In the genomic region with DNA sequence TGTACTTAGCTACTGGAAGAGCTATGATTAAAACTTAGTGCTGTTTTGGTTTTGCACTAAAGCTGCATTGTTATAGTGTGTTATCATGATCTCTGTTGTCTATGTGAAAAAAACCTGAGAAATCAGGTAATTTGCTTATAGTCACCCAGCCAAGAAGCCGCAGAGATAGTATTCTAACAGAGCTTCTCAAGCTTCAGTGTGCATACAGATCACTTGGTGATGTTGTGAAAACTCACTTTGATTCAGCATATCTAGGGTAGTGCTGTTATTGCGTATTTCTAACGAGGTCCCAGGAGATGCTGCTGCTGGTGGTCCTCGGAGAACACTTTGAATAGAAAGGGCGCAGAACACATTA, we compare ENCODE assay signal across 8 cellular contexts.
A peak's percentile ranks its signal among the peaks of the same experiment; 100 is the strongest.
DNase-seq lines count a peak whose midpoint lies in the region; ATAC-seq and TF ChIP-seq lines count a peak whose summit lies in the region.

No MANE protein-coding gene starts in this region.

- no peak overlapping the region for H2BK5ac ChIP-seq in IMR-90 (ENCODE audit: low read depth, low read length, poor library complexity, severe bottlenecking)

- no peak overlapping the region for H4K91ac ChIP-seq in IMR-90 (ENCODE audit: insufficient read depth, low read depth, low read length)

- no peak overlapping the region for H2BK15ac ChIP-seq in IMR-90 (ENCODE audit: low read depth, low read length)

- peak overlapping the region; percentile 70 for H3K4me3 Mint-ChIP-seq in memory B cell

- H3K27ac Mint-ChIP-seq in memory B cell, result peak overlapping the region; percentile 79

- no peak overlapping the region for H2BK120ac ChIP-seq in IMR-90 (ENCODE audit: low read depth, low read length)

- WGBS in IMR-90 (ENCODE audit: extremely low coverage in 2 of 2, insufficient read length in 1 of 2), 2 experiments, result 82% methylated on average over 3 of the region's 5 CpGs; no CpG with 5 or more reads in 1 of the 2 experiments

- H3K36me3 Mint-ChIP-seq in memory B cell, result no peaks in the 10 kb centered on the region

- H3K4me1 ChIP-seq in IMR-90 (ENCODE audit: control insufficient read depth, insufficient read depth, low read length), result peaks cover 7% of the 10 kb centered on the region; the same call in 1 of the 2 replicates

- H3K9me1 ChIP-seq in IMR-90 (ENCODE audit: insufficient read depth, low read length), result no peaks in the 10 kb centered on the region

- H3K23ac ChIP-seq in IMR-90 (ENCODE audit: low read depth, low read length), result no peak overlapping the region

- peaks cover 5% of the 10 kb centered on the region for H3K27me3 ChIP-seq in IMR-90 (ENCODE audit: control insufficient read depth, insufficient read depth, low read length)

- POLR2A ChIA-PET in IMR-90 (lab: Charles Lee; ENCODE audit: unreplicated experiment), result no interaction called here

- H3K18ac ChIP-seq in IMR-90 (ENCODE audit: low read depth, low read length), result no peak overlapping the region

- H2AK9ac ChIP-seq in IMR-90 (replicated peaks; ENCODE audit: low read depth, low read length, poor library complexity), result no peak overlapping the region

- no peaks in the 10 kb centered on the region for H3K27me3 Mint-ChIP-seq in memory B cell

- no peak overlapping the region for H3K9ac ChIP-seq in IMR-90 (ENCODE audit: low read depth, low read length)

- TF ChIP-seq CTCF in GM12864 (IDR thresholded peaks at IDR 0.05; ENCODE audit: low read depth, low read length, missing control alignments) (no peak), IMR-90 (conservative IDR thresholded peaks at IDR 0.05; ENCODE audit: low read depth, low read length) (no peak)

- H3K4me2 ChIP-seq in IMR-90 (ENCODE audit: low read depth, low read length), result no peak overlapping the region

- no peak overlapping the region for H3K56ac ChIP-seq in IMR-90 (ENCODE audit: extremely low read depth, insufficient read depth, low read length)

- in situ Hi-C loops in IMR-90 (cut with MboI; ENCODE audit: low sequenced_read_pairs), result no loop called here

- no peaks in the 10 kb centered on the region for H3K9me3 ChIP-seq in IMR-90 (ENCODE audit: control insufficient read depth, insufficient read depth, low read length)

- no peak overlapping the region for H3K14ac ChIP-seq in IMR-90 (replicated peaks; ENCODE audit: low read depth, low read length)

- peak overlapping the region; percentile 71; the same call in 1 of the 2 replicates for H2BK20ac ChIP-seq in IMR-90 (ENCODE audit: low read depth, low read length)

- ATAC-seq in GM21423 (IDR thresholded peaks at IDR 0.05; ENCODE audit: unreplicated experiment) (peak; percentile 48), IMR-90 (ENCODE audit: low read depth) (no peak), memory B cell (ENCODE audit: low read depth) (peak; percentile 72)

- no peak overlapping the region for H2AK5ac ChIP-seq in IMR-90 (ENCODE audit: low read depth, low read length)

- TF ChIP-seq POLR2A in IMR-90 (IDR thresholded peaks at IDR 0.05; ENCODE audit: low read depth, low read length), result no peak

- H3K79me1 ChIP-seq in IMR-90 (ENCODE audit: low read depth in 1 of 2, low read length in 2 of 2), result no peaks in the 10 kb centered on the region

- no peak overlapping the region for H4K8ac ChIP-seq in IMR-90 (ENCODE audit: low read depth in 2 of 2, low read length in 2 of 2)

- no peak for TF ChIP-seq RAD21 in IMR-90 (IDR thresholded peaks at IDR 0.05; ENCODE audit: low read length)

- no peak overlapping the region for H3K4ac ChIP-seq in IMR-90 (ENCODE audit: low read depth, low read length)

- peaks cover 28% of the 10 kb centered on the region for H3K4me1 Mint-ChIP-seq in memory B cell

- no peak overlapping the region; the same call in 1 of the 2 replicates for H3K27ac ChIP-seq in IMR-90 (ENCODE audit: insufficient read depth, low read length)

- intact Hi-C loops in IMR-90 (cut with micrococcal nuclease), result loop anchor here (2.0 kb wide), 1 partner anchor 70 kb away; no protein-coding TSS in a partner anchor

- no peak overlapping the region; the same call in 1 of the 2 replicates for H3K4me3 ChIP-seq in GM12864 (ENCODE audit: low read depth, low read length)
- H3K4me3 ChIP-seq in IMR-90 (ENCODE audit: insufficient read depth, low read depth, low read length), result no peak overlapping the region

- DNase-seq in GM12864 (ENCODE audit: low read depth) (peak; percentile 62), IMR-90 (no peak), memory B cell (ENCODE audit: low spot score in 2 of 2) (peak in 1 of 2 donors; percentile 30), OCI-M2 (lab: John Stamatoyannopoulos, UW; ENCODE audit: unreplicated experiment) (no peak), SIG-M5 (lab: John Stamatoyannopoulos, UW) (no peak), NCI-H1930 (lab: John Stamatoyannopoulos, UW) (no peak), activated T-cell treated with anti-CD3 and anti-CD28 coated beads for 4 hours (no peak)

- no TSS peak for BruUV-seq in IMR-90 (replicated peaks; lab: Mats Ljungman, UMichigan)

- CTCF ChIA-PET in IMR-90 (lab: Yijun Ruan, JAX), result interaction anchor here (0.6 to 3.0 kb wide), 10 partner anchors 10 to 408 kb away, joined by 3 to 11 read pairs (median 4); no protein-coding TSS in a partner anchor

- H4K20me1 ChIP-seq in IMR-90 (ENCODE audit: insufficient read depth, low read length), result no peaks in the 10 kb centered on the region

- H2AFZ ChIP-seq in IMR-90 (replicated peaks; ENCODE audit: low read length, poor library complexity), result no peak overlapping the region

- no peaks in the 10 kb centered on the region for H3K36me3 ChIP-seq in IMR-90 (ENCODE audit: control insufficient read depth, insufficient read depth, low read length)

- no peaks in the 10 kb centered on the region for H3K9me3 Mint-ChIP-seq in memory B cell

- no peak overlapping the region; the same call in 1 of the 2 replicates for H4K5ac ChIP-seq in IMR-90 (ENCODE audit: low read depth, low read length)

- dilution Hi-C loops in IMR-90 (cut with HindIII; ENCODE audit: low sequenced_read_pairs, unreplicated experiment), result no loop called here

TF ChIP-seq in IMR-90, 13 proteins besides CTCF, POLR2A, EP300 and RAD21:
- TF ChIP-seq MXI1 (IDR thresholded peaks at IDR 0.05; ENCODE audit: borderline replicate concordance, low read depth, low read length) (no peak), SMC3 (IDR thresholded peaks at IDR 0.05; ENCODE audit: low read depth, low read length) (no peak), MAFK (IDR thresholded peaks at IDR 0.05; ENCODE audit: low read depth, low read length) (no peak), NFE2L2 (IDR thresholded peaks at IDR 0.05; ENCODE audit: low read depth, low read length) (no peak), RFX5 (IDR thresholded peaks at IDR 0.05; ENCODE audit: low read depth, low read length) (no peak), BHLHE40 (IDR thresholded peaks at IDR 0.05; ENCODE audit: low read depth, low read length) (no peak), MAZ (IDR thresholded peaks at IDR 0.05; ENCODE audit: borderline replicate concordance, low read depth, low read length) (no peak), CHD1 (IDR thresholded peaks at IDR 0.05; ENCODE audit: low read depth, low read length) (no peak), CEBPB (IDR thresholded peaks at IDR 0.05; ENCODE audit: low read depth, low read length) (no peak), RCOR1 (IDR thresholded peaks at IDR 0.05; ENCODE audit: insufficient replicate concordance, low read length) (no peak), FOS (IDR thresholded peaks at IDR 0.05; ENCODE audit: low read depth, low read length) (no peak)
- TF ChIP-seq, protein P1, sequence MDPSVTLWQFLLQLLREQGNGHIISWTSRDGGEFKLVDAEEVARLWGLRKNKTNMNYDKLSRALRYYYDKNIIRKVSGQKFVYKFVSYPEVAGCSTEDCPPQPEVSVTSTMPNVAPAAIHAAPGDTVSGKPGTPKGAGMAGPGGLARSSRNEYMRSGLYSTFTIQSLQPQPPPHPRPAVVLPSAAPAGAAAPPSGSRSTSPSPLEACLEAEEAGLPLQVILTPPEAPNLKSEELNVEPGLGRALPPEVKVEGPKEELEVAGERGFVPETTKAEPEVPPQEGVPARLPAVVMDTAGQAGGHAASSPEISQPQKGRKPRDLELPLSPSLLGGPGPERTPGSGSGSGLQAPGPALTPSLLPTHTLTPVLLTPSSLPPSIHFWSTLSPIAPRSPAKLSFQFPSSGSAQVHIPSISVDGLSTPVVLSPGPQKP (IDR thresholded peaks at IDR 0.05; ENCODE audit: borderline replicate concordance, low read depth, low read length), result no peak
- TF ChIP-seq, protein P2, sequence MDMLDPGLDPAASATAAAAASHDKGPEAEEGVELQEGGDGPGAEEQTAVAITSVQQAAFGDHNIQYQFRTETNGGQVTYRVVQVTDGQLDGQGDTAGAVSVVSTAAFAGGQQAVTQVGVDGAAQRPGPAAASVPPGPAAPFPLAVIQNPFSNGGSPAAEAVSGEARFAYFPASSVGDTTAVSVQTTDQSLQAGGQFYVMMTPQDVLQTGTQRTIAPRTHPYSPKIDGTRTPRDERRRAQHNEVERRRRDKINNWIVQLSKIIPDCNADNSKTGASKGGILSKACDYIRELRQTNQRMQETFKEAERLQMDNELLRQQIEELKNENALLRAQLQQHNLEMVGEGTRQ (IDR thresholded peaks at IDR 0.05; ENCODE audit: low read depth, low read length), result no peak
